11 cellular contexts compared by ENCODE assay signal in the genomic region with DNA sequence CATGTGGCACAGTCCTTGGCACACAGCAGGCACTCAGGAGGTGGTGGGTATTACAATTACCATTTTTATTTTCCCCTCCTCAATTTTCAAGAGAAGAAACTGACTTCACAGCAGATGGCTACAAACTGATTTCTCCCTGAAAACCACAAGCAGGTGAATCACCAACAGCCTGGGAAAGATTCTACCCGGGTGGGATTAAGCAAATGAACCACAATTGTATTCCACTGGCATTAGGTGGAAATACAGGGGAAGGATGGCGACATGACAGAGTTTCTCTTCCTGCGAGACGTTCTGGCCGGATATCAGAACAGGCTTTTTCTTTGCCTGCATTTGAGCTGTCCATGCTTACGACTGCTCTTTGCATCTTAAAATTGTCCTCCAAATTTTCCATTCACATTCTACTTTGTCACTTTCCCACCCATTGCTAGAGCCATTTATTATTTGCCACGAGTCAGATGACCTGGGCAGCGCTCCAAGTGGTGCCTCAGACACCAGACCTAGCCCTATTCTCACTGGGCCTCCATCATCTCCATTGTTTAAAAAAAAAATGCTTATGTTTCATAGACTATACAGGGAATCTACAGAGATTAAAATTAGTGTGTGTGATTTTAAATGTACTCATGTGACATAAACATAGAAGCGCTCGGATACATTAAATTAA. TPM values are rescaled to one million over a fixed set of nuclear protein-coding genes. Genes with fewer than 3 reads are reported as not detected.
DNase-seq lines count a peak whose midpoint lies in the region; ATAC-seq and TF ChIP-seq lines count a peak whose summit lies in the region.
"Had no signal": no experiment of that assay in that cellular context is flagged by ENCODE, and none has a peak within 500 bp of the region (broad histone marks: within the 10 kb centered on the region; RNA-seq: fewer than 3 reads in every experiment).

No MANE protein-coding gene starts in this region.

- no peaks in the 10 kb centered on the region for H3K36me3 ChIP-seq in HEK293 (ENCODE audit: control insufficient read depth in 2 of 2, insufficient read depth in 1 of 2, low read length in 2 of 2)
- H3K36me3 ChIP-seq in kidney epithelial cell (ENCODE audit: control insufficient read depth, insufficient read depth, low read length): no peaks in the 10 kb centered on the region

- peaks cover 8% of the 10 kb centered on the region for H3K4me1 ChIP-seq in HEK293 (ENCODE audit: control insufficient read depth, insufficient read depth, low read length)

- TF ChIP-seq CTCF in HEK293 (tag by site-specific recombination; IDR thresholded peaks at IDR 0.05): no peak
- no peak for TF ChIP-seq CTCF in kidney epithelial cell (IDR thresholded peaks at IDR 0.05; ENCODE audit: insufficient read depth, low read length, poor library complexity, severe bottlenecking)
- TF ChIP-seq CTCF in nephron progenitor cell (IDR thresholded peaks at IDR 0.05): no peak

- DNase-seq in Ammon's horn (ENCODE audit: low spot score) (peak; percentile 75), amygdala (lab: John Stamatoyannopoulos, UW) (peak in 32 of 56 donors; percentile 8 to 80 (median 50)), kidney epithelial cell (ENCODE audit: low read depth) (peak; percentile 83), nephron progenitor cell (no peak)
- DNase-seq in activated CD4-positive, alpha-beta T cell treated with anti-CD3 and anti-CD28 coated beads, Interleukin-2, amount 10 ng/mL, durations not matched to agents 7 days and 5 days: no peak
- DNase-seq: activated T-cell treated with anti-CD3 and anti-CD28 coated beads, Interleukin-2, amount 50 U/mL, for 1 hour; small intestine; stimulated activated CD8-positive, alpha-beta memory T cell treated with anti-CD3 and anti-CD28 coated beads, Interleukin-4, amount 100 ng/mL, for 48 hours had no signal

- H3K4me1 Mint-ChIP-seq in activated CD4-positive, alpha-beta T cell treated with anti-CD3 and anti-CD28 coated beads, Interleukin-2, amount 10 ng/mL, durations not matched to agents 7 days and 5 days: peaks cover 31% of the 10 kb centered on the region
- peaks cover 46% of the 10 kb centered on the region for H3K4me1 Mint-ChIP-seq in nephron progenitor cell

- POLR2A ChIA-PET in HEK293 (lab: Yijun Ruan, JAX): interaction anchor here (0.7 kb wide), 1 partner anchor 41 kb away, joined by 3 read pairs; the partner anchor contains the start of gene SSBP1
- POLR2A ChIA-PET in activated CD4-positive, alpha-beta T cell treated with anti-CD3 and anti-CD28 coated beads, Interleukin-2, amount 10 ng/mL, durations not matched to agents 7 days and 5 days (lab: Charles Lee): interaction anchor here (0.7 kb wide), 1 partner anchor 96 kb away, joined by 3 read pairs; no protein-coding TSS in a partner anchor

- H3K4me3 Mint-ChIP-seq in activated CD4-positive, alpha-beta T cell treated with anti-CD3 and anti-CD28 coated beads, Interleukin-2, amount 10 ng/mL, durations not matched to agents 7 days and 5 days: no peak overlapping the region
- H3K4me3 Mint-ChIP-seq in nephron progenitor cell: no peak overlapping the region

- H3K9me3 Mint-ChIP-seq in activated CD4-positive, alpha-beta T cell treated with anti-CD3 and anti-CD28 coated beads, Interleukin-2, amount 10 ng/mL, durations not matched to agents 7 days and 5 days: no peaks in the 10 kb centered on the region
- no peaks in the 10 kb centered on the region for H3K9me3 Mint-ChIP-seq in nephron progenitor cell

- H3K9me3 ChIP-seq in HEK293 (ENCODE audit: control insufficient read depth, insufficient read depth, low read depth, low read length): no peaks in the 10 kb centered on the region

- H3K27ac Mint-ChIP-seq in activated CD4-positive, alpha-beta T cell treated with anti-CD3 and anti-CD28 coated beads, Interleukin-2, amount 10 ng/mL, durations not matched to agents 7 days and 5 days: no peak overlapping the region
- H3K27ac Mint-ChIP-seq in nephron progenitor cell: no peak overlapping the region

- H3K36me3 Mint-ChIP-seq in activated CD4-positive, alpha-beta T cell treated with anti-CD3 and anti-CD28 coated beads, Interleukin-2, amount 10 ng/mL, durations not matched to agents 7 days and 5 days (ENCODE audit: low read depth): peaks cover 3% of the 10 kb centered on the region
- peaks cover 7% of the 10 kb centered on the region for H3K36me3 Mint-ChIP-seq in nephron progenitor cell (ENCODE audit: low read depth)

- H3K27ac ChIP-seq in HEK293 (ENCODE audit: extremely low read depth, low read depth, low read length): no peak overlapping the region

- H3K27me3 ChIP-seq in kidney epithelial cell (ENCODE audit: control insufficient read depth, insufficient read depth, low read length): no peaks in the 10 kb centered on the region

- peaks cover 2% of the 10 kb centered on the region for H3K27me3 Mint-ChIP-seq in activated CD4-positive, alpha-beta T cell treated with anti-CD3 and anti-CD28 coated beads, Interleukin-2, amount 10 ng/mL, durations not matched to agents 7 days and 5 days
- peaks cover 12% of the 10 kb centered on the region for H3K27me3 Mint-ChIP-seq in nephron progenitor cell (ENCODE audit: low read depth, poor library complexity)

- CTCF ChIA-PET in HEK293 (lab: Yijun Ruan, JAX): no interaction called here
- CTCF ChIA-PET in activated CD4-positive, alpha-beta T cell treated with anti-CD3 and anti-CD28 coated beads, Interleukin-2, amount 10 ng/mL, durations not matched to agents 7 days and 5 days (lab: Charles Lee): interaction anchor here (1.0 to 1.6 kb wide), 4 partner anchors 16 to 40 kb away, joined by 3 to 7 read pairs (median 3); partner anchors contain the start of gene SSBP1

- ATAC-seq in GM19452 (IDR thresholded peaks at IDR 0.05; ENCODE audit: unreplicated experiment) (no peak), HG03520 (IDR thresholded peaks at IDR 0.05; ENCODE audit: unreplicated experiment) (no peak)

- H3K4me3 ChIP-seq in HEK293 (ENCODE audit: low read depth, low read length): no peak overlapping the region
- no peak overlapping the region for H3K4me3 ChIP-seq in kidney epithelial cell (ENCODE audit: low read depth, low read length)

TF ChIP-seq in HEK293, 187 proteins besides CTCF, POLR2A, EP300 and RAD21 (continues in another document):
- TF ChIP-seq ZNF561 (tag by site-specific recombination; IDR thresholded peaks at IDR 0.05; ENCODE audit: borderline replicate concordance) (no peak), GLIS1 (tag by site-specific recombination; IDR thresholded peaks at IDR 0.05) (no peak), ZNF747 (tag by site-specific recombination; IDR thresholded peaks at IDR 0.05) (no peak), ZNF362 (tag by site-specific recombination; IDR thresholded peaks at IDR 0.05) (no peak), EGR2 (tag by site-specific recombination; IDR thresholded peaks at IDR 0.05; ENCODE audit: low read depth) (no peak), ZNF626 (tag by site-specific recombination; IDR thresholded peaks at IDR 0.05) (no peak), PRDM10 (tag by site-specific recombination; IDR thresholded peaks at IDR 0.05) (0 out of 2 replicates have a peak, but pooled peaks have one; percentile 9)

RNA-seq across cellular contexts. Expression of gene DENND11, which starts 4.6 kb away (rescaled TPM):
- total RNA-seq in kidney epithelial cell: 17.0 and 18.9 TPM in 2 replicates
- total RNA-seq in activated CD4-positive, alpha-beta T cell treated with anti-CD3 and anti-CD28 coated beads, Interleukin-2, amount 10 ng/mL, durations not matched to agents 7 days and 5 days: 10 to 100 TPM; 24.0 to 28.9 TPM

RNA-seq across cellular contexts. Expression of gene WEE2, which starts 10.8 kb away (rescaled TPM):
- total RNA-seq in kidney epithelial cell: not detected in 2 replicates
- not detected for total RNA-seq in activated CD4-positive, alpha-beta T cell treated with anti-CD3 and anti-CD28 coated beads, Interleukin-2, amount 10 ng/mL, durations not matched to agents 7 days and 5 days

RNA-seq across cellular contexts. Expression of gene SSBP1, which starts 40.8 kb away (rescaled TPM):
- total RNA-seq in kidney epithelial cell: 204 and 220 TPM in 2 replicates
- 100 to 1,000 TPM; 109 to 127 TPM for total RNA-seq in activated CD4-positive, alpha-beta T cell treated with anti-CD3 and anti-CD28 coated beads, Interleukin-2, amount 10 ng/mL, durations not matched to agents 7 days and 5 days

Comparison
In these comparisons a context has a peak if more than half of its experiments do, and no peak if none do; other contexts are left out.
1. DNase-seq: peak in Ammon's horn (single experiment), amygdala (32 of 56) and kidney epithelial cell (single experiment); none in activated CD4-positive, alpha-beta T cell treated with anti-CD3 and anti-CD28 coated beads, Interleukin-2, amount 10 ng/mL, durations not matched to agents 7 days and 5 days (single experiment) and nephron progenitor cell (single experiment).